8 cellular contexts compared by ENCODE assay signal in genomic region chr11:47566166-47566546, GRCh38. TPM values are rescaled to one million over a fixed set of nuclear protein-coding genes. Genes with fewer than 3 reads are reported as not detected.
A peak's percentile ranks its signal among the peaks of the same experiment; 100 is the strongest.
DNase-seq lines count a peak whose midpoint lies in the region; ATAC-seq, FAIRE-seq and TF ChIP-seq lines count a peak whose summit lies in the region.

No MANE protein-coding gene starts in this region.

- H4K20me1 ChIP-seq in DOHH2 (ENCODE audit: control insufficient read depth, insufficient read depth, low read depth, low read length), result no peaks in the 10 kb centered on the region

- peaks cover 7% of the 10 kb centered on the region; the same call in 1 of the 2 replicates for H3F3A ChIP-seq in DOHH2 (ENCODE audit: control insufficient read depth, insufficient read depth)

- H3K9me3 ChIP-seq in DOHH2 (ENCODE audit: control insufficient read depth, insufficient read depth, low read length), result no peaks in the 10 kb centered on the region
- H3K9me3 ChIP-seq in mononuclear cell (ENCODE audit: low read depth, low read length), result no peaks in the 10 kb centered on the region

- H3K36me3 ChIP-seq in DOHH2 (ENCODE audit: control insufficient read depth, low read length), result peaks cover 31% of the 10 kb centered on the region

- peak overlapping the region; percentile 90 for H3K4me2 ChIP-seq in DOHH2 (ENCODE audit: low read length)

- peaks cover 26% of the 10 kb centered on the region for H3K4me1 ChIP-seq in DOHH2 (ENCODE audit: control insufficient read depth, low read length)
- H3K4me1 ChIP-seq in mononuclear cell (ENCODE audit: insufficient read depth, low read length), result peaks cover 22% of the 10 kb centered on the region

- H3K27me3 ChIP-seq in DOHH2 (ENCODE audit: control insufficient read depth, low read length) (no peaks in the 10 kb centered on the region), mononuclear cell (ENCODE audit: insufficient read depth, low read length) (no peaks in the 10 kb centered on the region)

- FAIRE-seq in D721Med (lab: Jason Lieb, UNC), result no peak

- no peak for TF ChIP-seq CTCF in DOHH2 (IDR thresholded peaks at IDR 0.05; ENCODE audit: low read depth, low read length, poor library complexity, severe bottlenecking)
- TF ChIP-seq CTCF in D721Med (IDR thresholded peaks at IDR 0.05; ENCODE audit: insufficient read depth, missing control alignments), result no peak

- H3K4me3 ChIP-seq in DOHH2 (ENCODE audit: low read length) (peak overlapping the region; percentile 99), mononuclear cell (ENCODE audit: low read length) (peak overlapping the region; percentile 85)

- ATAC-seq in GM18858 (IDR thresholded peaks at IDR 0.05; ENCODE audit: unreplicated experiment), result no peak
- no peak for ATAC-seq in HG03565 (IDR thresholded peaks at IDR 0.05; ENCODE audit: unreplicated experiment)

- no peak for DNase-seq in caudate nucleus (lab: John Stamatoyannopoulos, UW)
- DNase-seq in kidney glomerular epithelial cell (lab: John Stamatoyannopoulos, UW), result no peak
- no peak for DNase-seq in D721Med (ENCODE audit: insufficient read length, low spot score)

- H3K27ac ChIP-seq in DOHH2 (ENCODE audit: low read depth, low read length), result peak overlapping the region; percentile 55
- H3K27ac ChIP-seq in caudate nucleus (ENCODE audit: low read depth, low read length), result peak overlapping the region; percentile 59

- H3K79me2 ChIP-seq in DOHH2 (ENCODE audit: control insufficient read depth, low read length), result peaks cover 68% of the 10 kb centered on the region

- H3K9me2 ChIP-seq in DOHH2 (replicated peaks; ENCODE audit: control insufficient read depth, low read length), result no peaks in the 10 kb centered on the region

- TF ChIP-seq EP300 in Ishikawa (IDR thresholded peaks at IDR 0.05; ENCODE audit: borderline replicate concordance), result no peak

- TF ChIP-seq RAD21 in Ishikawa (IDR thresholded peaks at IDR 0.05; ENCODE audit: low read depth), result no peak

TF ChIP-seq in Ishikawa, 13 proteins besides CTCF, POLR2A, EP300 and RAD21:
- 0 out of 2 replicates have a peak, but pooled peaks have one; percentile 28 for TF ChIP-seq TEAD4 (IDR thresholded peaks at IDR 0.05)
- TF ChIP-seq, protein P1, sequence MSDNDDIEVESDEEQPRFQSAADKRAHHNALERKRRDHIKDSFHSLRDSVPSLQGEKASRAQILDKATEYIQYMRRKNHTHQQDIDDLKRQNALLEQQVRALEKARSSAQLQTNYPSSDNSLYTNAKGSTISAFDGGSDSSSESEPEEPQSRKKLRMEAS (IDR thresholded peaks at IDR 0.05), result no peak

RNA-seq across cellular contexts. Expression of gene PTPMT1, which starts 0.8 kb away (rescaled TPM):
- 57.9 TPM for total RNA-seq in mononuclear cell

RNA-seq across cellular contexts. Expression of gene KBTBD4, which starts 12.6 kb away (rescaled TPM):
- 43.7 TPM for total RNA-seq in mononuclear cell

RNA-seq across cellular contexts. Expression of gene NDUFS3, which starts 12.7 kb away (rescaled TPM):
- 35.3 TPM for total RNA-seq in mononuclear cell

RNA-seq across cellular contexts. Expression of gene CELF1, which starts 13.2 kb away (rescaled TPM):
- total RNA-seq in mononuclear cell, result 142 TPM

RNA-seq across cellular contexts. Expression of gene FAM180B, which starts 20.3 kb away (rescaled TPM):
- total RNA-seq in mononuclear cell, result not detected
